In the genomic region with DNA sequence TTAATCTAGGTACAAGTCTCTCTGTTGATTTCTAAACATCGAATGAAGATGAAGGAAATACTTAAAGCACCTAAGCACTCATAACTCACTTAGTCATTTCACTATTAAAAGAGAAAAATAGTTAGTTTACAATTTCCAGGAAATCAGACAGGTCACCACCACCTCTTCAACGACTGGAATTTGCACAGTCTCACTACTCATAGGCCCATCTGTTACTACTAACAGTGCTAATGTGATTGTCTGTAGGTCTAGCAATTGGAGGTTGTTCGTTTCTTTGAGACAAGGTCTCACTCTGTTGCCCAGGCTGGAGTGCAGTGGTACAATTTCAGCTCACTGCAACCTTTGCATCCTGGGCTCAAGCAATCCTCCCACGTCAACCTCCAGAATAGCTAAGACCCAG, we compare ENCODE assay signal across 22 cellular contexts.
"Had no signal": no experiment of that assay in that cellular context is flagged by ENCODE, and none has a peak within 500 bp of the region (broad histone marks: within the 10 kb centered on the region; RNA-seq: fewer than 3 reads in every experiment).

No MANE protein-coding gene starts in this region.

- H3K36me3 Mint-ChIP-seq: natural killer cell; stimulated activated memory B cell treated with anti-CD40 and anti-IgM and Interleukin-4, amounts not matched to agents 10 μg/mL and 1 μg/mL and 100 μg/mL, for 72 hours had no signal

- H3K27ac Mint-ChIP-seq: memory B cell; natural killer cell; stimulated activated memory B cell treated with anti-CD40 and anti-IgM and Interleukin-4, amounts not matched to agents 10 μg/mL and 1 μg/mL and 100 μg/mL, for 72 hours; stimulated activated naive CD8-positive, alpha-beta T cell treated with anti-CD3 and anti-CD28 coated beads, Interleukin-15, Interleukin-2, amounts not matched to agents 100 ng/mL and 50 ng/mL, for 24 hours had no signal

- H3K9me3 Mint-ChIP-seq: memory B cell; natural killer cell; stimulated activated memory B cell treated with anti-CD40 and anti-IgM and Interleukin-4, amounts not matched to agents 10 μg/mL and 1 μg/mL and 100 μg/mL, for 72 hours; stimulated activated naive CD8-positive, alpha-beta T cell treated with anti-CD3 and anti-CD28 coated beads, Interleukin-15, Interleukin-2, amounts not matched to agents 100 ng/mL and 50 ng/mL, for 24 hours had no signal

- H3K4me3 Mint-ChIP-seq: memory B cell; natural killer cell; stimulated activated memory B cell treated with anti-CD40 and anti-IgM and Interleukin-4, amounts not matched to agents 10 μg/mL and 1 μg/mL and 100 μg/mL, for 72 hours; stimulated activated naive CD8-positive, alpha-beta T cell treated with anti-CD3 and anti-CD28 coated beads, Interleukin-15, Interleukin-2, amounts not matched to agents 100 ng/mL and 50 ng/mL, for 24 hours had no signal

- H3K4me1 Mint-ChIP-seq: memory B cell; stimulated activated memory B cell treated with anti-CD40 and anti-IgM and Interleukin-4, amounts not matched to agents 10 μg/mL and 1 μg/mL and 100 μg/mL, for 72 hours had no signal

- ATAC-seq: foreskin keratinocyte; gastroesophageal sphincter; heart left ventricle; left lobe of liver; natural killer cell; psoas muscle; right cardiac atrium; stimulated activated memory B cell treated with anti-CD40 and anti-IgM and Interleukin-4, amounts not matched to agents 10 μg/mL and 1 μg/mL and 100 μg/mL, for 72 hours; upper lobe of right lung had no signal

- DNase-seq: dermis blood vessel endothelial cell; effector memory CD4-positive, alpha-beta T cell; foreskin keratinocyte; heart left ventricle; kidney; natural killer cell; occipital lobe; ovary; posterior cingulate gyrus; psoas muscle; right cardiac atrium; sigmoid colon; stimulated activated CD4-positive, alpha-beta T cell treated with anti-CD3 and anti-CD28 coated beads, Interleukin-2, amount 100 ng/mL, for 24 hours; stimulated activated CD4-positive, alpha-beta T cell treated with anti-CD3 and anti-CD28 coated beads, Interleukin-4, amount 100 ng/mL, for 24 hours; transverse colon; upper lobe of right lung; uterus had no signal
